ENCODE assay signal across 13 cellular contexts in genomic region chr21:46182548-46183336, GRCh38. TPM values are rescaled to one million over a fixed set of nuclear protein-coding genes. Genes with fewer than 3 reads are reported as not detected.
DNase-seq lines count a peak whose midpoint lies in the region; FAIRE-seq and TF ChIP-seq lines count a peak whose summit lies in the region.
"Had no signal": no experiment of that assay in that cellular context is flagged by ENCODE, and none has a peak within 500 bp of the region (broad histone marks: within the 10 kb centered on the region; RNA-seq: fewer than 3 reads in every experiment).

No MANE protein-coding gene starts in this region.

- BruUV-seq in A673 (replicated peaks; lab: Mats Ljungman, UMichigan), result no TSS peak

- peak overlapping the region; percentile 17 for H3K4me3 ChIP-seq in A673 (ENCODE audit: low read depth, low read length, poor library complexity, severe bottlenecking)
- no peak overlapping the region for H3K4me3 ChIP-seq in HEK293 (ENCODE audit: low read depth, low read length)
- H3K4me3 ChIP-seq in astrocyte (ENCODE audit: insufficient read depth, low read depth, low read length), result no peak overlapping the region
- H3K4me3 ChIP-seq in lower leg skin (ENCODE audit: low read depth, poor library complexity, severe bottlenecking), result no peak overlapping the region

- no peaks in the 10 kb centered on the region for H3K9me3 Mint-ChIP-seq in astrocyte (ENCODE audit: unreplicated experiment)

- peaks cover 4% of the 10 kb centered on the region for H3K36me3 Mint-ChIP-seq in astrocyte (ENCODE audit: low read depth, unreplicated experiment)

- no peaks in the 10 kb centered on the region for H3K9me3 ChIP-seq in A673 (ENCODE audit: low read depth, low read length, poor library complexity, severe bottlenecking)
- no peaks in the 10 kb centered on the region for H3K9me3 ChIP-seq in HEK293 (ENCODE audit: control insufficient read depth, insufficient read depth, low read depth, low read length)
- no peaks in the 10 kb centered on the region for H3K9me3 ChIP-seq in astrocyte (ENCODE audit: insufficient read depth, low read depth, low read length)

- peak overlapping the region; percentile 82 for H3K4me3 Mint-ChIP-seq in astrocyte (ENCODE audit: unreplicated experiment)

- H3K27me3 Mint-ChIP-seq in astrocyte (ENCODE audit: low read depth, unreplicated experiment), result no peaks in the 10 kb centered on the region

- CTCF ChIA-PET in A673 (lab: Charles Lee) (interaction anchor here (1.2 kb wide), 1 partner anchor 39 kb away, joined by 3 read pairs; no protein-coding TSS in a partner anchor), HEK293 (lab: Yijun Ruan, JAX) (no interaction called here)

- H2AFZ ChIP-seq in astrocyte (ENCODE audit: low read depth, low read length), result no peak overlapping the region

- H3K79me2 ChIP-seq in astrocyte (ENCODE audit: insufficient read depth, low read length), result no peaks in the 10 kb centered on the region

- TF ChIP-seq CTCF in A673 (conservative IDR thresholded peaks at IDR 0.05; ENCODE audit: low read depth, low read length) (no peak), HEK293 (tag by site-specific recombination; IDR thresholded peaks at IDR 0.05) (no peak), astrocyte (IDR thresholded peaks at IDR 0.05; ENCODE audit: insufficient read depth, low read depth, low read length) (no peak), lower leg skin (IDR thresholded peaks at IDR 0.05) (no peak)

- H3K27me3 ChIP-seq in A673 (replicated peaks; ENCODE audit: insufficient read depth, low read depth, low read length, poor library complexity), result no peaks in the 10 kb centered on the region
- no peaks in the 10 kb centered on the region for H3K27me3 ChIP-seq in astrocyte (ENCODE audit: insufficient read depth, low read length)

- H3K27ac ChIP-seq in A673 (ENCODE audit: low read depth, low read length, poor library complexity, severe bottlenecking) (peak overlapping the region; percentile 63), HEK293 (ENCODE audit: extremely low read depth, low read depth, low read length) (no peak overlapping the region), astrocyte (ENCODE audit: low read depth, low read length) (no peak overlapping the region)

- intact Hi-C loops in A673 (cut with micrococcal nuclease; ENCODE audit: unreplicated experiment) (no loop called here), lower leg skin (cut with DNase I; ENCODE audit: low total_unique reads) (no loop called here)

- H3K4me1 Mint-ChIP-seq in astrocyte (ENCODE audit: low read depth, unreplicated experiment), result peaks cover 4% of the 10 kb centered on the region

- FAIRE-seq in astrocyte (lab: Jason Lieb, UNC) (no peak), urothelium cell line (lab: Jason Lieb, UNC) (no peak), GM12891 (lab: Jason Lieb, UNC) (no peak)
- FAIRE-seq: D721Med, HTR-8/SVneo had no signal

- 88 to 93% methylated on average over 36 to 44 of the region's 44 CpGs for WGBS in lower leg skin, 2 donors

- H3K4me1 ChIP-seq in A673 (ENCODE audit: insufficient read depth, low read length, poor library complexity, severe bottlenecking) (peaks cover 4% of the 10 kb centered on the region), HEK293 (ENCODE audit: control insufficient read depth, insufficient read depth, low read length) (no peaks in the 10 kb centered on the region), astrocyte (ENCODE audit: insufficient read depth, low read length) (no peaks in the 10 kb centered on the region)

- no peak overlapping the region for H3K27ac Mint-ChIP-seq in astrocyte (ENCODE audit: unreplicated experiment)

- POLR2A ChIA-PET in A673 (lab: Charles Lee; ENCODE audit: low non-redundant PET), result no interaction called here
- POLR2A ChIA-PET in HEK293 (lab: Yijun Ruan, JAX), result interaction anchor here (0.6 kb wide), 1 partner anchor 344 kb away, joined by 3 read pairs; no protein-coding TSS in a partner anchor

- H3K9ac ChIP-seq in astrocyte (ENCODE audit: low read length), result no peak overlapping the region

- TF ChIP-seq POLR2A in lower leg skin (IDR thresholded peaks at IDR 0.05), result no peak
- no peak for TF ChIP-seq POLR2A in GM12891 (IDR thresholded peaks at IDR 0.05; ENCODE audit: low read depth, low read length)

- H3K36me3 ChIP-seq in A673 (ENCODE audit: insufficient read depth, low read length, poor library complexity, severe bottlenecking), result peaks cover 2% of the 10 kb centered on the region
- H3K36me3 ChIP-seq in HEK293 (ENCODE audit: control insufficient read depth in 2 of 2, insufficient read depth in 1 of 2, low read length in 2 of 2), result no peaks in the 10 kb centered on the region
- no peaks in the 10 kb centered on the region for H3K36me3 ChIP-seq in astrocyte (ENCODE audit: insufficient read depth, low read length)

- DNase-seq in A673 (ENCODE audit: low spot score) (no peak), astrocyte (ENCODE audit: low read depth) (no peak), lower leg skin (ENCODE audit: low spot score in 2 of 2) (peak; percentile 19 to 85), NCI-H748 treated with DMSO at 0.1 percent for 48 hours (lab: John Stamatoyannopoulos, UW) (no peak), urothelium cell line (ENCODE audit: low spot score) (no peak), NCI-H524 treated with DMSO at 0.1 percent for 48 hours (lab: John Stamatoyannopoulos, UW) (no peak), GM12891 (ENCODE audit: insufficient read length, low spot score) (no peak)
- DNase-seq: activated CD4-positive, alpha-beta T cell treated with anti-CD3 and anti-CD28 coated beads for 1 hour; NCI-H526 treated with DMSO at 0.1 percent for 48 hours had no signal

- no peaks in the 10 kb centered on the region for H4K20me1 ChIP-seq in astrocyte (ENCODE audit: insufficient read depth, low read length)

- no peak overlapping the region for H3K4me2 ChIP-seq in astrocyte (ENCODE audit: low read length)

TF ChIP-seq in HEK293, 187 proteins besides CTCF, POLR2A, EP300 and RAD21:
- TF ChIP-seq KLF1 (tag by site-specific recombination; IDR thresholded peaks at IDR 0.05) (peak; percentile 47; the same call in 1 of the 2 replicates), GLIS1 (tag by site-specific recombination; IDR thresholded peaks at IDR 0.05) (no peak; the same call in 1 of the 2 replicates), ZNF341 (tag by site-specific recombination; IDR thresholded peaks at IDR 0.05; ENCODE audit: low read depth) (no peak), ZNF169 (tag by site-specific recombination; IDR thresholded peaks at IDR 0.05) (no peak)
TF ChIP-seq in HEK293: peak in this region for 1.

TF ChIP-seq in GM12891, 5 proteins besides CTCF, POLR2A, EP300 and RAD21:
- TF ChIP-seq SPI1 (IDR thresholded peaks at IDR 0.05; ENCODE audit: low read depth, low read length) (no peak), POU2F2 (IDR thresholded peaks at IDR 0.05; ENCODE audit: low read depth, low read length) (no peak), POLR2AphosphoS5 (IDR thresholded peaks at IDR 0.05; ENCODE audit: low read depth, low read length) (no peak), TAF1 (IDR thresholded peaks at IDR 0.05; ENCODE audit: low read depth, low read length) (no peak), PAX5 (IDR thresholded peaks at IDR 0.05; ENCODE audit: insufficient read depth, low read length, severe bottlenecking) (no peak)

RNA-seq across cellular contexts. Expression of gene SPATC1L, which starts 1.5 kb away (rescaled TPM):
- 30.9 and 40.6 TPM in 2 replicates for total RNA-seq in A673 (2021)
- total RNA-seq in astrocyte, result 15.8 and 17.8 TPM in 2 replicates
- 1 to 10 TPM; 2.1 to 7.5 (median 4.0) TPM for total RNA-seq in lower leg skin
- 6.9 TPM for polyA plus RNA-seq in GM12891 (2012; ENCODE audit: low read depth, missing spikeins)

RNA-seq across cellular contexts. Expression of gene FTCD, which starts 27.4 kb away (rescaled TPM):
- 5.4 and 6.6 TPM in 2 replicates for total RNA-seq in A673 (2021)
- total RNA-seq in astrocyte, result 1.9 and 2.0 TPM in 2 replicates
- under 1 TPM in 1 of 4 donors, not detected in 3; 0.29 TPM for total RNA-seq in lower leg skin
- 0.45 TPM for polyA plus RNA-seq in GM12891 (2012; ENCODE audit: low read depth, missing spikeins)
- total RNA-seq: pulmonary artery endothelial cell had no signal

RNA-seq across cellular contexts. Expression of gene LSS, which starts 45.8 kb away (rescaled TPM):
- total RNA-seq in A673 (2021) (130 and 151 TPM in 2 replicates), astrocyte (58.1 and 83.2 TPM in 2 replicates), lower leg skin (100 to 1,000 TPM in 1 of 4 donors, 10 to 100 TPM in 3; 60.8 to 165 (median 81.7) TPM)
- polyA plus RNA-seq in GM12891 (2012; ENCODE audit: low read depth, missing spikeins), result 36.0 TPM

Comparison
In these comparisons a context has a peak if more than half of its experiments do, and no peak if none do; other contexts are left out.
1. DNase-seq: peak in lower leg skin (2 of 2); none in A673 (single experiment), astrocyte (single experiment), NCI-H748 treated with DMSO at 0.1 percent for 48 hours (single experiment), urothelium cell line (single experiment), NCI-H524 treated with DMSO at 0.1 percent for 48 hours (single experiment) and GM12891 (single experiment).